Comparison of ENCODE assay signal across 8 cellular contexts in genomic region chr2:208373460-208374089, GRCh38.
DNase-seq lines count a peak whose midpoint lies in the region; ATAC-seq and TF ChIP-seq lines count a peak whose summit lies in the region.

No MANE protein-coding gene starts in this region.

- peak; percentile 72 for ATAC-seq in HG03064 (IDR thresholded peaks at IDR 0.05; ENCODE audit: low read depth, unreplicated experiment)
- no peak for ATAC-seq in activated CD4-positive, CD25-positive, alpha-beta regulatory T cell treated with anti-CD3 and anti-CD28 coated beads, Interleukin-2, amount 50 U/mL, for 24 hours

- POLR2A ChIA-PET in GM10248 (lab: Yijun Ruan, JAX), result no interaction called here

- peak; percentile 76 for TF ChIP-seq CTCF in GM10248 (IDR thresholded peaks at IDR 0.05; ENCODE audit: control extremely low read depth, extremely low read depth, low read depth, missing control alignments)
- peak; percentile 86 for TF ChIP-seq CTCF in astrocyte of the cerebellum (IDR thresholded peaks at IDR 0.05; ENCODE audit: low read depth, low read length, missing control alignments)

- in situ Hi-C loops in astrocyte of the cerebellum (cut with HindIII; ENCODE audit: low sequenced_read_pairs), result no loop called here

- H3K4me3 ChIP-seq in astrocyte of the cerebellum (ENCODE audit: low read depth, low read length), result no peak overlapping the region

- DNase-seq in AG08396 (ENCODE audit: low spot score) (peak; percentile 65), GM10248 (ENCODE audit: extremely low spot score) (peak; percentile 54), NCI-H446 treated with DMSO at 0.1 percent for 48 hours (lab: John Stamatoyannopoulos, UW) (peak; percentile 24), astrocyte of the cerebellum (ENCODE audit: low read depth) (peak; percentile 26), inferior parietal cortex (ENCODE audit: extremely low spot score) (peak; percentile 84), superior temporal gyrus (ENCODE audit: extremely low spot score) (peak; percentile 86)

- CTCF ChIA-PET in GM10248 (lab: Yijun Ruan, JAX), result interaction anchor here (0.7 to 2.7 kb wide), 9 partner anchors 9 to 833 kb away, joined by 3 to 14 read pairs (median 4); partner anchors contain the start of gene PIKFYVE

Comparison
In these comparisons a context has a peak if more than half of its experiments do, and no peak if none do; other contexts are left out.
1. DNase-seq: peak in every context shown above with its lines; median percentile 86 in superior temporal gyrus; 84 in inferior parietal cortex; 65 in AG08396; 54 in GM10248; 26 in astrocyte of the cerebellum; 24 in NCI-H446 treated with DMSO at 0.1 percent for 48 hours.